Comparison of ENCODE assay signal across 8 cellular contexts in the genomic region with DNA sequence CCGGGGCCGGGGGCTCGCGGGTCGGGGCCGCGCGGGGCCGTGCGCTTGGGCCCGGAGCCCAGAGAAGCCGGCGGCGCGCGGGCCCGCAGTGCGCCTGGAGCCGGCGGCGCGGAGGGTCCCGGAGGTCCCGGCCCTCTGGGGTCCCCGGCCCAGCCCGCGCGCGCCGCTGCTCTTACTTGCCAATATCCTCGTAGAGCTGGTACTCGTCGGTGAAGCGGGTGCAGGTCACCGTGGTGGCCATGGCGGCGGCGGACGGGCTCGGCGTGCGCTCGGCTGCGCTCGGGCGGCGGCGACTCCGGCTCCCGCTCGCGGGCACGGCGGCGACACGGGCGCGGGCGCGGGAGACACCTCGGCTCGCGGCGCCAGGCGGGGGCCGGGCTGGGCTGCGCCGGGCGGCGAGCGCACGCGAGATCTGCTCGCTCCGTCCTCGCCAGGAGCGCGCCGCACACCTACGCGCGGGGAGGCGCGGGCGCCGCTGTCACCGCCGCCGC. TPM values are rescaled to one million over a fixed set of nuclear protein-coding genes. Genes with fewer than 3 reads are reported as not detected.
A peak's percentile ranks its signal among the peaks of the same experiment; 100 is the strongest.
DNase-seq lines count a peak whose midpoint lies in the region; ATAC-seq and FAIRE-seq lines count a peak whose summit lies in the region.

A gene (minus strand): TSS at position 414 of the 491 bp plus-strand sequence. CDS start 173 bp downstream, at position 241.

- no peak for DNase-seq in HTR-8/SVneo (ENCODE audit: insufficient read length, low spot score)
- peak in 5 of 61 donors; percentile 45 to 69 (median 54) for DNase-seq in caudate nucleus (lab: John Stamatoyannopoulos, UW)
- DNase-seq in NCI-H187 treated with DMSO at 0.1 percent for 48 hours (lab: John Stamatoyannopoulos, UW) = no peak
- DNase-seq in SHP77 treated with DMSO at 0.1 percent for 48 hours (lab: John Stamatoyannopoulos, UW) = no peak
- DNase-seq in NCI-H1694 (lab: John Stamatoyannopoulos, UW) = no peak

- H3K4me3 ChIP-seq in ACC112 (ENCODE audit: low read depth, low read length) = peak within 1 kb of the TSS; percentile 61
- H3K4me3 ChIP-seq in mesodermal cell (ENCODE audit: extremely low read depth, insufficient read depth, low read length, poor library complexity, severe bottlenecking) = peak within 1 kb of the TSS; percentile 18

- ATAC-seq in GM19035 (IDR thresholded peaks at IDR 0.05; ENCODE audit: unreplicated experiment) = no peak

- H3K36me3 ChIP-seq in ACC112 (ENCODE audit: insufficient read depth, low read length) (no peaks in the 10 kb centered on the region), mesodermal cell (ENCODE audit: control insufficient read depth, insufficient read depth, low read length) (no peaks in the 10 kb centered on the region)

- 1% methylated on average over 54 to 72 of the region's 89 CpGs for WGBS in mesodermal cell (ENCODE audit: insufficient coverage in 2 of 2), 2 experiments

- no peaks in the 10 kb centered on the region for H3K79me2 ChIP-seq in ACC112 (ENCODE audit: control insufficient read depth, insufficient read depth, low read length, unreplicated experiment)

- FAIRE-seq in HTR-8/SVneo (lab: Jason Lieb, UNC) = peak; percentile 31

- no peak within 1 kb of the TSS for H3K27ac ChIP-seq in ACC112 (ENCODE audit: low read depth, low read length)
- H3K27ac ChIP-seq in caudate nucleus (ENCODE audit: low read depth, low read length) = peak within 1 kb of the TSS; percentile 59
- no peak within 1 kb of the TSS for H3K27ac ChIP-seq in mesodermal cell (ENCODE audit: low read depth, low read length, severe bottlenecking)

- H3K4me1 ChIP-seq in ACC112 (ENCODE audit: control insufficient read depth, insufficient read depth, low read length, unreplicated experiment) (no peaks in the 10 kb centered on the region), mesodermal cell (ENCODE audit: control insufficient read depth, insufficient read depth, low read length, poor library complexity, severe bottlenecking) (peaks cover 5% of the 10 kb centered on the region)

- H2AFZ ChIP-seq in ACC112 (ENCODE audit: low read length, unreplicated experiment) = no peak within 1 kb of the TSS

- no peaks in the 10 kb centered on the region for H3K9me3 ChIP-seq in mesodermal cell (ENCODE audit: control insufficient read depth, low read length)

- H3K27me3 ChIP-seq in ACC112 (ENCODE audit: insufficient read depth, low read length) = peaks cover 29% of the 10 kb centered on the region

RNA-seq across cellular contexts. Expression of the gene that starts here (rescaled TPM):
- polyA plus RNA-seq in mesodermal cell (2013, experiment 1 of 2) = 0.48 TPM
- polyA plus RNA-seq in mesodermal cell (2013, experiment 2 of 2) = 0.20 TPM
